ENCODE assay signal across 8 cellular contexts in the genomic region with DNA sequence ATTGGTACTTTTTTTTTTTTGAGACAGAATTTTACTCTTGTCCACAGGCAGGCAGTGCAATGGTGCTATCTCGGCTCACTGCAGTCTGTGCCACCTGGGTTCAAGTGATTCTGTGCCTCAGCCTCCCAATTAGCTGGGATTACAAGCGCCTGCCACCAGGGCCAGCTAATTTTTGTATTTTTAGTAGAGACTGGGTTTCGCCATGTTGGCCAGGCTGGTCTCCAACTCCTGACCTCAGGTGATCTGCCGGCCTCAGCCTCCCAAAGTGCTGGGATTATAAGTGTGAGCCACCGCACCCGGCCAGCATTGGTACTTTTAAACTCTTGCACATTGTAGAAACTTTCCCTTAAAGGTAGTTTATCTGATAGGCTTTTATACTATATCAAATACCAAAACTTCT. TPM values are rescaled to one million over a fixed set of nuclear protein-coding genes. Genes with fewer than 3 reads are reported as not detected.
DNase-seq lines count a peak whose midpoint lies in the region; ATAC-seq and TF ChIP-seq lines count a peak whose summit lies in the region.
"Not testable (repeated sequence)": the region's sequence is repeated elsewhere in the genome, so short reads cannot be mapped to it uniquely, and the experiment has no call there.
"Had no signal": no experiment of that assay in that cellular context is flagged by ENCODE, and none has a peak within 500 bp of the region (broad histone marks: within the 10 kb centered on the region; RNA-seq: fewer than 3 reads in every experiment).

No MANE protein-coding gene starts in this region.

- not testable (repeated sequence) for H2BK120ac ChIP-seq in mesenchymal stem cell (ENCODE audit: low read depth, low read length)

- not testable (repeated sequence) for H3K23ac ChIP-seq in mesenchymal stem cell (ENCODE audit: low read length in 2 of 2)

- not testable (repeated sequence) for H4K8ac ChIP-seq in mesenchymal stem cell (ENCODE audit: low read length)

- H3K4me3 Mint-ChIP-seq in GM23338, result not testable (repeated sequence)

- not testable (repeated sequence) for H3K79me1 ChIP-seq in mesenchymal stem cell (replicated peaks; ENCODE audit: low read length, poor library complexity, severe bottlenecking)

- H3F3A ChIP-seq in GM23338 (replicated peaks; ENCODE audit: low read depth), result not testable (repeated sequence)

- H3K4me3 ChIP-seq in GM23338, coronary artery, sigmoid colon: not testable (repeated sequence)
- H3K4me3 ChIP-seq in adrenal gland (peak overlapping the region in 1 of 4 donors; percentile 81), gastroesophageal sphincter (peak overlapping the region in 1 of 2 donors; percentile 87), mesenchymal stem cell (ENCODE audit: insufficient read depth in 1 of 2, low read depth in 1 of 2, low read length in 2 of 2) (peak overlapping the region in 1 of 2 experiments; percentile 95), thoracic aorta (peak overlapping the region; percentile 96)

- H3K14ac ChIP-seq in mesenchymal stem cell (ENCODE audit: low read length in 2 of 2), result not testable (repeated sequence)

- not testable (repeated sequence) for TF ChIP-seq EP300 in gastroesophageal sphincter (IDR thresholded peaks at IDR 0.05); sigmoid colon (IDR thresholded peaks at IDR 0.05)

- H3K36me3 ChIP-seq in GM23338 (ENCODE audit: insufficient read depth) (peaks cover 37% of the 10 kb centered on the region), adrenal gland (replicated peaks in 1 of 2) (peaks cover 0 to 37% of the 10 kb centered on the region in 2 donors), gastroesophageal sphincter (peaks cover 13 to 36% of the 10 kb centered on the region in 2 donors), mesenchymal stem cell (ENCODE audit: control insufficient read depth in 1 of 2, insufficient read depth in 2 of 2, low read depth in 1 of 2, low read length in 2 of 2) (peaks cover 2 to 40% of the 10 kb centered on the region in 2 experiments), sigmoid colon (peaks cover 15 to 38% (median 20%) of the 10 kb centered on the region in 4 donors), thoracic aorta (peaks cover 21% of the 10 kb centered on the region)

- not testable (repeated sequence) for H2AFZ ChIP-seq in GM23338; mesenchymal stem cell (ENCODE audit: low read depth, low read length)

- 73 to 82% (median 78%) methylated on average over 6 of the region's 6 CpGs for WGBS in adrenal gland, 4 donors
- 76 to 90% methylated on average over 5 to 6 of the region's 6 CpGs for WGBS in gastroesophageal sphincter (ENCODE audit: low coverage in 1 of 2), 2 donors
- 100% methylated on average over 3 of the region's 6 CpGs for WGBS in mesenchymal stem cell
- WGBS in sigmoid colon, 2 donors, result 93 to 95% methylated on average over 6 of the region's 6 CpGs

- H2AK5ac ChIP-seq in mesenchymal stem cell (ENCODE audit: low read length, severe bottlenecking), result not testable (repeated sequence)

- DNase-seq in GM23338 (ENCODE audit: low spot score), result peak; percentile 20
- DNase-seq in adrenal gland, result peak in 1 of 7 donors; percentile 10
- DNase-seq in coronary artery (ENCODE audit: low spot score); mesenchymal stem cell; sigmoid colon; thoracic aorta (ENCODE audit: low spot score): not testable (repeated sequence)

- not testable (repeated sequence) for TF ChIP-seq CTCF in GM23338 (conservative IDR thresholded peaks at IDR 0.05; ENCODE audit: low read depth in 2 of 2); coronary artery (IDR thresholded peaks at IDR 0.05); gastroesophageal sphincter (IDR thresholded peaks at IDR 0.05); sigmoid colon (IDR thresholded peaks at IDR 0.05); thoracic aorta (IDR thresholded peaks at IDR 0.05)
- peak in 1 of 6 experiments; percentile 10 for TF ChIP-seq CTCF in adrenal gland (IDR thresholded peaks at IDR 0.05)

- not testable (repeated sequence) for H3K9me2 ChIP-seq in GM23338 (ENCODE audit: insufficient read depth)

- not testable (repeated sequence) for ATAC-seq in GM23338; gastroesophageal sphincter; thoracic aorta (ENCODE audit: insufficient number of reproducible peaks, low FRiP score, low read depth)

- not testable (repeated sequence) for H3K4ac ChIP-seq in mesenchymal stem cell (ENCODE audit: low read depth in 1 of 2, low read length in 2 of 2)

- H3K4me1 Mint-ChIP-seq in GM23338, result peaks cover 20% of the 10 kb centered on the region

- intact Hi-C loops in adrenal gland (cut with DNase I), result not testable (repeated sequence)
- intact Hi-C loops in sigmoid colon (cut with DNase I), result loop anchor here (5.0 kb wide), 2 partner anchors 62 to 483 kb away; a partner anchor contains a TSS

- peaks cover 57% of the 10 kb centered on the region for H3K79me2 ChIP-seq in GM23338 (replicated peaks; ENCODE audit: insufficient read depth)

- peaks cover 13% of the 10 kb centered on the region for H3K27me3 Mint-ChIP-seq in GM23338 (ENCODE audit: insufficient read depth, low read depth, poor library complexity)

- H3K36me3 Mint-ChIP-seq in GM23338 (ENCODE audit: low read depth), result peaks cover 50% of the 10 kb centered on the region

- H4K20me1 ChIP-seq in GM23338 (replicated peaks; ENCODE audit: insufficient read depth), result peaks cover 24% of the 10 kb centered on the region

- peak overlapping the region; percentile 99 for H3K9ac ChIP-seq in mesenchymal stem cell (ENCODE audit: low read length)

- not testable (repeated sequence) for TF ChIP-seq POLR2A in adrenal gland (IDR thresholded peaks at IDR 0.05); gastroesophageal sphincter (IDR thresholded peaks at IDR 0.05); sigmoid colon (IDR thresholded peaks at IDR 0.05)

- not testable (repeated sequence) for H3K4me2 ChIP-seq in GM23338; mesenchymal stem cell (ENCODE audit: low read length, poor library complexity, severe bottlenecking)

- H2BK5ac ChIP-seq in mesenchymal stem cell (ENCODE audit: low read depth, low read length, poor library complexity, severe bottlenecking), result not testable (repeated sequence)

- H3K27ac ChIP-seq in GM23338 (ENCODE audit: low read depth) (0 out of 2 replicates have a peak overlapping the region, but pooled peaks have one; percentile 2), adrenal gland (peak overlapping the region in 4 of 5 donors; percentile 37 to 98 (median 68)), coronary artery (peak overlapping the region; percentile 65 to 98), gastroesophageal sphincter (peak overlapping the region; percentile 27 to 99 (median 72)), sigmoid colon (peak overlapping the region; percentile 94 to 100 (median 100)), thoracic aorta (peak overlapping the region; percentile 69 to 98)
- not testable (repeated sequence) for H3K27ac ChIP-seq in mesenchymal stem cell (ENCODE audit: low read length, poor library complexity, severe bottlenecking)

- H2BK12ac ChIP-seq in mesenchymal stem cell (ENCODE audit: low read length in 2 of 2), result not testable (repeated sequence)

- H3K4me1 ChIP-seq in GM23338 (ENCODE audit: insufficient read depth) (peaks cover 14% of the 10 kb centered on the region), adrenal gland (replicated peaks in 1 of 2) (peaks cover 24 to 31% of the 10 kb centered on the region in 2 donors), gastroesophageal sphincter (peaks cover 3 to 44% (median 9%) of the 10 kb centered on the region in 3 donors), sigmoid colon (peaks cover 0 to 42% (median 37%) of the 10 kb centered on the region in 4 donors), thoracic aorta (ENCODE audit: control insufficient read depth in 1 of 2, low read depth in 2 of 2) (peaks cover 20 to 36% of the 10 kb centered on the region in 2 donors)
- not testable (repeated sequence) for H3K4me1 ChIP-seq in mesenchymal stem cell (ENCODE audit: control insufficient read depth, insufficient read depth, low read depth, low read length)

- not testable (repeated sequence) for H2BK15ac ChIP-seq in mesenchymal stem cell (ENCODE audit: low read depth, poor library complexity, severe bottlenecking)

- not testable (repeated sequence) for H3K18ac ChIP-seq in mesenchymal stem cell (ENCODE audit: low read depth in 1 of 2, low read length in 2 of 2)

- H3K9me3 Mint-ChIP-seq in GM23338, result not testable (repeated sequence)

- H3K27me3 ChIP-seq in GM23338 (ENCODE audit: insufficient read depth); adrenal gland; gastroesophageal sphincter; mesenchymal stem cell (ENCODE audit: control insufficient read depth in 1 of 2, insufficient read depth in 1 of 2, low read length in 2 of 2); sigmoid colon; thoracic aorta (replicated peaks; ENCODE audit: insufficient read depth): not testable (repeated sequence)

- not testable (repeated sequence) for H3K27ac Mint-ChIP-seq in GM23338

- H4K91ac ChIP-seq in mesenchymal stem cell (ENCODE audit: low read length), result not testable (repeated sequence)

- H3K9me3 ChIP-seq in adrenal gland (replicated peaks in 1 of 3); gastroesophageal sphincter; mesenchymal stem cell (ENCODE audit: control insufficient read depth, low read length); sigmoid colon; thoracic aorta: not testable (repeated sequence)

RNA-seq across cellular contexts. Expression of a gene that starts 3.9 kb away (rescaled TPM):
- total RNA-seq in GM23338 (2014; rRNA removed; shearing (Covaris generic)), result 73.6 TPM in 2 replicates
- 59.6 and 69.6 TPM in 2 replicates for polyA plus RNA-seq in GM23338 (2016; fragmentation: Nextera tagmentation; extraction: Ambion mirVana)
- total RNA-seq in adrenal gland, result 10 to 100 TPM; 28.6 to 57.0 (median 49.1) TPM
- 10 to 100 TPM; 20.5 to 86.2 (median 74.1) TPM for polyA plus RNA-seq in adrenal gland
- 10 to 100 TPM; 36.8 to 78.3 (median 56.5) TPM for total RNA-seq in gastroesophageal sphincter
- 25.6 TPM for polyA plus RNA-seq in mesenchymal stem cell (2013, experiment 1 of 2)
- 26.0 TPM for polyA plus RNA-seq in mesenchymal stem cell (2013, experiment 2 of 2)
- 10 to 100 TPM; 45.7 to 63.7 (median 49.7) TPM for total RNA-seq in sigmoid colon
- 10 to 100 TPM; 22.8 to 35.7 (median 34.4) TPM for polyA plus RNA-seq in sigmoid colon
- total RNA-seq in thoracic aorta, result 10 to 100 TPM; 67.0 to 99.6 TPM

RNA-seq across cellular contexts. Expression of a gene that starts 26.6 kb away (rescaled TPM):
- total RNA-seq in GM23338 (2014; rRNA removed; shearing (Covaris generic)), result 0.21 and 0.27 TPM in 2 replicates
- polyA plus RNA-seq in GM23338 (2016; fragmentation: Nextera tagmentation; extraction: Ambion mirVana) (0.52 and 0.71 TPM in 2 replicates), adrenal gland (1 to 10 TPM; 1.1 to 9.5 (median 5.7) TPM), sigmoid colon (1 to 10 TPM in 2 of 3 donors, not detected in 1; 1.2 to 3.1 TPM)
- total RNA-seq in adrenal gland (1 to 10 TPM in 3 of 8 donors, under 1 TPM in 4, not detected in 1; 0.60 to 3.3 (median 0.96) TPM), gastroesophageal sphincter (1 to 10 TPM; 1.3 to 9.5 (median 4.3) TPM), sigmoid colon (1 to 10 TPM in 3 of 4 donors, under 1 TPM in 1; 0.82 to 3.9 (median 2.3) TPM), thoracic aorta (1 to 10 TPM; 2.6 to 5.8 TPM)
- polyA plus RNA-seq in mesenchymal stem cell (2013, experiment 1 of 2), result 0.50 TPM
- 1.0 TPM for polyA plus RNA-seq in mesenchymal stem cell (2013, experiment 2 of 2)
- total RNA-seq: IMR-90 had no signal
